ENCODE assay signal across 18 cellular contexts in genomic region chr6:13431059-13431656, GRCh38. TPM values are rescaled to one million over a fixed set of nuclear protein-coding genes. Genes with fewer than 3 reads are reported as not detected.
A peak's percentile ranks its signal among the peaks of the same experiment; 100 is the strongest.
DNase-seq lines count a peak whose midpoint lies in the region; ATAC-seq and TF ChIP-seq lines count a peak whose summit lies in the region.
"Had no signal": no experiment of that assay in that cellular context is flagged by ENCODE, and none has a peak within 500 bp of the region (broad histone marks: within the 10 kb centered on the region; RNA-seq: fewer than 3 reads in every experiment).

No MANE protein-coding gene starts in this region.

- H3K4me2 ChIP-seq in Karpas-422 (ENCODE audit: low read depth, low read length, poor library complexity, severe bottlenecking) = peak overlapping the region; percentile 39
- H3K4me2 ChIP-seq: BLaER1 had no signal

- H3K4me1 ChIP-seq in Karpas-422 (ENCODE audit: low read length) = peaks cover 72% of the 10 kb centered on the region
- H3K4me1 ChIP-seq: uterus had no signal

- H3K9me3 ChIP-seq in Karpas-422 (ENCODE audit: low read length) = peaks cover 3% of the 10 kb centered on the region
- H3K9me3 ChIP-seq: left lung, uterus had no signal

- no peak for TF ChIP-seq CTCF in GM12864 (IDR thresholded peaks at IDR 0.05; ENCODE audit: low read depth, low read length, missing control alignments)
- no peak for TF ChIP-seq CTCF in coronary artery (IDR thresholded peaks at IDR 0.05)

- H3K36me3 ChIP-seq in Karpas-422 (ENCODE audit: insufficient read depth, low read length) = no peaks in the 10 kb centered on the region
- H3K36me3 ChIP-seq: left lung, uterus had no signal

- ATAC-seq in GM18907 (IDR thresholded peaks at IDR 0.05; ENCODE audit: unreplicated experiment) (peak; percentile 19), HG03571 (IDR thresholded peaks at IDR 0.05; ENCODE audit: unreplicated experiment) (no peak), HG02970 (IDR thresholded peaks at IDR 0.05; ENCODE audit: low FRiP score, unreplicated experiment) (no peak)
- ATAC-seq: esophagus mucosa, sciatic nerve had no signal

- H3K27me3 ChIP-seq in Karpas-422 (ENCODE audit: low read length) = no peaks in the 10 kb centered on the region
- H3K27me3 ChIP-seq: BLaER1, left lung, uterus had no signal

- H3K4me3 ChIP-seq in GM12864 (ENCODE audit: low read depth, low read length) = peak overlapping the region; percentile 19; the same call in 1 of the 2 replicates
- H3K4me3 ChIP-seq in Karpas-422 (ENCODE audit: low read length) = no peak overlapping the region
- no peak overlapping the region for H3K4me3 ChIP-seq in coronary artery
- H3K4me3 ChIP-seq: BLaER1, left lung, SK-N-MC, uterus had no signal

- peak overlapping the region; percentile 25 for H3K9ac ChIP-seq in Karpas-422 (ENCODE audit: low read length)
- H3K9ac ChIP-seq: BLaER1 had no signal

- DNase-seq in GM12864 (ENCODE audit: low read depth) = no peak
- no peak for DNase-seq in Karpas-422
- DNase-seq in coronary artery (ENCODE audit: low spot score) = peak; percentile 7
- DNase-seq in islet precursor cell = no peak
- DNase-seq: cortex of kidney; DMS79; hippocampal formation; left lung; NCI-H2227 treated with DMSO at 0.1 percent for 48 hours; stimulated activated naive CD4-positive, alpha-beta T cell; uterus had no signal

- H4K20me1 ChIP-seq in Karpas-422 (ENCODE audit: insufficient read depth, low read depth, low read length) = peaks cover 22% of the 10 kb centered on the region; the same call in 1 of the 2 replicates

- peaks cover 80% of the 10 kb centered on the region for H3K79me2 ChIP-seq in Karpas-422 (ENCODE audit: low read length)

- H3K27ac ChIP-seq in Karpas-422 (ENCODE audit: low read length) = peak overlapping the region; percentile 62
- no peak overlapping the region for H3K27ac ChIP-seq in coronary artery
- H3K27ac ChIP-seq: BLaER1, SK-N-MC, uterus had no signal

- H2AFZ ChIP-seq in Karpas-422 (ENCODE audit: low read length) = no peak overlapping the region

- no peaks in the 10 kb centered on the region for H3K9me2 ChIP-seq in Karpas-422 (replicated peaks; ENCODE audit: insufficient read depth, low read length)

RNA-seq across cellular contexts. Expression of gene GFOD1, which starts 56.2 kb away (rescaled TPM):
- total RNA-seq in Karpas-422 (2014; rRNA removed; shearing (Covaris generic); ENCODE audit: low replicate concordance) = 27.1 and 29.5 TPM in 2 replicates
